18 cellular contexts compared by ENCODE assay signal in genomic region chr6:939526-940252, GRCh38.
DNase-seq lines count a peak whose midpoint lies in the region; ATAC-seq and TF ChIP-seq lines count a peak whose summit lies in the region.
"Had no signal": no experiment of that assay in that cellular context is flagged by ENCODE, and none has a peak within 500 bp of the region (broad histone marks: within the 10 kb centered on the region; RNA-seq: fewer than 3 reads in every experiment).

No MANE protein-coding gene starts in this region.

- TF ChIP-seq CTCF in retinal pigment epithelial cell (conservative IDR thresholded peaks at IDR 0.05; ENCODE audit: low read depth, low read length) (peak; percentile 29), GM10248 (IDR thresholded peaks at IDR 0.05; ENCODE audit: control extremely low read depth, extremely low read depth, low read depth, missing control alignments) (no peak)

- in situ Hi-C loops in SK-MEL-5 (cut with HindIII; ENCODE audit: low pct_unique_long_range_greater_than_20kb, low sequenced_read_pairs), result no loop called here

- H3K4me3 ChIP-seq in retinal pigment epithelial cell (ENCODE audit: low read length), result no peak overlapping the region

- CTCF ChIA-PET in GM10248 (lab: Yijun Ruan, JAX), result interaction anchor here (2.0 kb wide), 1 partner anchor 13 kb away, joined by 5 read pairs; no protein-coding TSS in a partner anchor

- DNase-seq in Daoy (ENCODE audit: low read depth) (peak; percentile 40), SK-MEL-5 (ENCODE audit: low read depth, low spot score) (peak; percentile 32), foreskin melanocyte (peak; percentile 3), retinal pigment epithelial cell (ENCODE audit: low read depth) (no peak), 8988T (no peak), GM10248 (ENCODE audit: extremely low spot score) (no peak), midbrain (lab: John Stamatoyannopoulos, UW) (no peak)
- DNase-seq: AML-193, DMS 273 treated with DMSO at 0.1 percent for 48 hours, DND-41, H9, NCI-H1105, NCI-H2081 treated with DMSO at 0.1 percent for 48 hours, NCI-H774, RPMI8226, SHP77 treated with DMSO at 0.1 percent for 48 hours had no signal

- POLR2A ChIA-PET in GM10248 (lab: Yijun Ruan, JAX), result no interaction called here

- no peak for ATAC-seq in GM21515 (IDR thresholded peaks at IDR 0.05; ENCODE audit: unreplicated experiment)
- ATAC-seq: SK-N-SH treated with all-trans-retinoic acid at 6 μM for 48 hours had no signal

Comparison
In these comparisons a context has a peak if more than half of its experiments do, and no peak if none do; other contexts are left out.
1. DNase-seq: peak in Daoy (single experiment), SK-MEL-5 (single experiment) and foreskin melanocyte (single experiment); none in retinal pigment epithelial cell (single experiment), 8988T (single experiment), GM10248 (single experiment) and midbrain (single experiment).